ENCODE assay signal across 8 cellular contexts in genomic region chr7:54995631-54996340, GRCh38. TPM values are rescaled to one million over a fixed set of nuclear protein-coding genes. Genes with fewer than 3 reads are reported as not detected.
A peak's percentile ranks its signal among the peaks of the same experiment; 100 is the strongest.
DNase-seq lines count a peak whose midpoint lies in the region; ATAC-seq lines count a peak whose summit lies in the region.

No MANE protein-coding gene starts in this region.

- ATAC-seq in activated naive CD8-positive, alpha-beta T cell treated with anti-CD3 and anti-CD28 coated beads, Interleukin-2, amount 10 ng/mL, durations not matched to agents 7 days and 5 days (ENCODE audit: low read depth), result no peak
- peak; percentile 51 for ATAC-seq in HG03103 (IDR thresholded peaks at IDR 0.05; ENCODE audit: low read depth, unreplicated experiment)
- peak; percentile 88 for ATAC-seq in activated T-cell treated with anti-CD3 and anti-CD28 coated beads, Interleukin-2, amount 50 U/mL, for 4 hours

- peak overlapping the region; percentile 18 for H3K27ac Mint-ChIP-seq in activated naive CD8-positive, alpha-beta T cell treated with anti-CD3 and anti-CD28 coated beads, Interleukin-2, amount 10 ng/mL, durations not matched to agents 7 days and 5 days
- H3K27ac Mint-ChIP-seq in activated naive CD8-positive, alpha-beta T cell treated with anti-CD3 and anti-CD28 coated beads for 36 hours, result no peak overlapping the region

- POLR2A ChIA-PET in activated naive CD8-positive, alpha-beta T cell treated with anti-CD3 and anti-CD28 coated beads, Interleukin-2, amount 10 ng/mL, durations not matched to agents 7 days and 5 days (lab: Charles Lee), result no interaction called here

- H3K4me3 Mint-ChIP-seq in activated naive CD8-positive, alpha-beta T cell treated with anti-CD3 and anti-CD28 coated beads, Interleukin-2, amount 10 ng/mL, durations not matched to agents 7 days and 5 days, result no peak overlapping the region
- no peak overlapping the region for H3K4me3 Mint-ChIP-seq in activated naive CD8-positive, alpha-beta T cell treated with anti-CD3 and anti-CD28 coated beads for 36 hours
- H3K4me3 Mint-ChIP-seq in activated T-cell treated with anti-CD3 and anti-CD28 coated beads, Interleukin-2, amount 50 U/mL, for 4 hours, result no peak overlapping the region

- peaks cover 3% of the 10 kb centered on the region for H3K27me3 Mint-ChIP-seq in activated naive CD8-positive, alpha-beta T cell treated with anti-CD3 and anti-CD28 coated beads, Interleukin-2, amount 10 ng/mL, durations not matched to agents 7 days and 5 days
- peaks cover 9% of the 10 kb centered on the region for H3K27me3 Mint-ChIP-seq in activated naive CD8-positive, alpha-beta T cell treated with anti-CD3 and anti-CD28 coated beads for 36 hours
- H3K27me3 Mint-ChIP-seq in activated T-cell treated with anti-CD3 and anti-CD28 coated beads, Interleukin-2, amount 50 U/mL, for 4 hours (ENCODE audit: low read depth), result peaks cover 2% of the 10 kb centered on the region

- H3K36me3 Mint-ChIP-seq in activated naive CD8-positive, alpha-beta T cell treated with anti-CD3 and anti-CD28 coated beads, Interleukin-2, amount 10 ng/mL, durations not matched to agents 7 days and 5 days, result no peaks in the 10 kb centered on the region
- no peaks in the 10 kb centered on the region for H3K36me3 Mint-ChIP-seq in activated naive CD8-positive, alpha-beta T cell treated with anti-CD3 and anti-CD28 coated beads for 36 hours
- H3K36me3 Mint-ChIP-seq in activated T-cell treated with anti-CD3 and anti-CD28 coated beads, Interleukin-2, amount 50 U/mL, for 4 hours (ENCODE audit: insufficient read depth), result no peaks in the 10 kb centered on the region

- peaks cover 7% of the 10 kb centered on the region for H3K9me3 Mint-ChIP-seq in activated naive CD8-positive, alpha-beta T cell treated with anti-CD3 and anti-CD28 coated beads, Interleukin-2, amount 10 ng/mL, durations not matched to agents 7 days and 5 days
- H3K9me3 Mint-ChIP-seq in activated naive CD8-positive, alpha-beta T cell treated with anti-CD3 and anti-CD28 coated beads for 36 hours, result peaks cover 2% of the 10 kb centered on the region
- H3K9me3 Mint-ChIP-seq in activated T-cell treated with anti-CD3 and anti-CD28 coated beads, Interleukin-2, amount 50 U/mL, for 4 hours, result no peaks in the 10 kb centered on the region

- peaks cover 4% of the 10 kb centered on the region for H3K4me1 Mint-ChIP-seq in activated naive CD8-positive, alpha-beta T cell treated with anti-CD3 and anti-CD28 coated beads, Interleukin-2, amount 10 ng/mL, durations not matched to agents 7 days and 5 days
- peaks cover 7% of the 10 kb centered on the region for H3K4me1 Mint-ChIP-seq in activated naive CD8-positive, alpha-beta T cell treated with anti-CD3 and anti-CD28 coated beads for 36 hours
- H3K4me1 Mint-ChIP-seq in activated T-cell treated with anti-CD3 and anti-CD28 coated beads, Interleukin-2, amount 50 U/mL, for 4 hours (ENCODE audit: low read depth), result peaks cover 26% of the 10 kb centered on the region

- DNase-seq in activated naive CD8-positive, alpha-beta T cell treated with anti-CD3 and anti-CD28 coated beads, Interleukin-2, amount 10 ng/mL, durations not matched to agents 7 days and 5 days, result no peak
- no peak for DNase-seq in activated naive CD8-positive, alpha-beta T cell treated with anti-CD3 and anti-CD28 coated beads for 36 hours
- no peak for DNase-seq in activated T-cell treated with anti-CD3 and anti-CD28 coated beads, Interleukin-2, amount 50 U/mL, for 4 hours
- peak; percentile 6 to 31 for DNase-seq in stimulated activated CD4-positive, alpha-beta T cell treated with anti-CD3 and anti-CD28 coated beads, Interleukin-2, amount 100 ng/mL, for 24 hours
- no peak for DNase-seq in ecto neural progenitor cell (ENCODE audit: low spot score)
- DNase-seq in activated gamma-delta T cell (lab: John Stamatoyannopoulos, UW), result no peak
- DNase-seq in NCI-H2081 (lab: John Stamatoyannopoulos, UW), result no peak

RNA-seq across cellular contexts. Expression of gene EGFR, which starts 23.0 kb away (rescaled TPM):
- total RNA-seq in activated naive CD8-positive, alpha-beta T cell treated with anti-CD3 and anti-CD28 coated beads, Interleukin-2, amount 10 ng/mL, durations not matched to agents 7 days and 5 days, result not detected
- total RNA-seq in activated naive CD8-positive, alpha-beta T cell treated with anti-CD3 and anti-CD28 coated beads for 36 hours, result not detected
- total RNA-seq in activated T-cell treated with anti-CD3 and anti-CD28 coated beads, Interleukin-2, amount 50 U/mL, for 4 hours, result under 1 TPM; 0.11 to 0.30 (median 0.26) TPM

Comparison
In these comparisons a context has a peak if more than half of its experiments do, and no peak if none do; other contexts are left out.
1. DNase-seq: peak in stimulated activated CD4-positive, alpha-beta T cell treated with anti-CD3 and anti-CD28 coated beads, Interleukin-2, amount 100 ng/mL, for 24 hours (2 of 2); none in activated naive CD8-positive, alpha-beta T cell treated with anti-CD3 and anti-CD28 coated beads, Interleukin-2, amount 10 ng/mL, durations not matched to agents 7 days and 5 days (single experiment), activated naive CD8-positive, alpha-beta T cell treated with anti-CD3 and anti-CD28 coated beads for 36 hours (single experiment), activated T-cell treated with anti-CD3 and anti-CD28 coated beads, Interleukin-2, amount 50 U/mL, for 4 hours (single experiment), ecto neural progenitor cell (single experiment), activated gamma-delta T cell (single experiment) and NCI-H2081 (0 of 2).